Comparison of ENCODE assay signal across 20 cellular contexts in genomic region chr20:48159156-48159971, GRCh38.
DNase-seq lines count a peak whose midpoint lies in the region; FAIRE-seq and TF ChIP-seq lines count a peak whose summit lies in the region.
"Had no signal": no experiment of that assay in that cellular context is flagged by ENCODE, and none has a peak within 500 bp of the region (broad histone marks: within the 10 kb centered on the region; RNA-seq: fewer than 3 reads in every experiment).

No MANE protein-coding gene starts in this region.

- peak; percentile 41 for DNase-seq in HFF-Myc (ENCODE audit: extremely low read depth, low read depth)
- peak; percentile 59 for DNase-seq in NCI-H2171 (lab: John Stamatoyannopoulos, UW)
- peak; percentile 39 for DNase-seq in SK-N-DZ (ENCODE audit: low spot score)
- DNase-seq in keratinocyte (ENCODE audit: low read depth, low spot score), result no peak
- DNase-seq in hypothalamus (lab: John Stamatoyannopoulos, UW), result no peak
- DNase-seq in coronary artery (ENCODE audit: low spot score), result no peak
- no peak for DNase-seq in GM10266 (ENCODE audit: extremely low spot score)
- DNase-seq: AML-193, COR-L47, GF-D8, GM23248, KG1, MV-4-11, NCI-H1417, NCI-H2029, NCI-H774, PC-9 had no signal

- H3K36me3 ChIP-seq in keratinocyte (ENCODE audit: control insufficient read depth in 2 of 2, extremely low read depth in 1 of 2, insufficient read depth in 2 of 2, low read length in 2 of 2), result no peaks in the 10 kb centered on the region
- H3K36me3 ChIP-seq: SJCRH30 had no signal

- dilution Hi-C loops in keratinocyte (cut with MboI; ENCODE audit: extremely low pct_ligation_motif_present, low sequenced_read_pairs), result no loop called here

- no peak overlapping the region for H3K27ac ChIP-seq in keratinocyte (ENCODE audit: control insufficient read depth, insufficient read depth, low read length)
- no peak overlapping the region for H3K27ac ChIP-seq in coronary artery
- H3K27ac ChIP-seq: GM23248, PC-9, SJCRH30 had no signal

- no peak overlapping the region for H3K4me2 ChIP-seq in keratinocyte (ENCODE audit: control insufficient read depth, extremely low read depth, insufficient read depth, low read depth, low read length)
- H3K4me2 ChIP-seq: PC-9 had no signal

- peaks cover 5% of the 10 kb centered on the region for H3K27me3 ChIP-seq in keratinocyte (ENCODE audit: control insufficient read depth, extremely low read depth, insufficient read depth, low read length)

- H3K4me3 ChIP-seq in HFF-Myc (replicated peaks; ENCODE audit: low read depth, low read length) (no peak overlapping the region), keratinocyte (ENCODE audit: control insufficient read depth in 2 of 3, extremely low read depth in 1 of 3, insufficient read depth in 2 of 3, low read depth in 1 of 3, low read length in 3 of 3) (no peak overlapping the region), coronary artery (no peak overlapping the region)
- H3K4me3 ChIP-seq: GM12878, GM23248, PC-9, SJCRH30 had no signal

- no peaks in the 10 kb centered on the region for H3K9me1 ChIP-seq in keratinocyte (ENCODE audit: control insufficient read depth, extremely low read depth, insufficient read depth, low read length)

- FAIRE-seq in keratinocyte (lab: Jason Lieb, UNC), result peak; percentile 55
- FAIRE-seq: GM12878, GM19239 had no signal

- no peaks in the 10 kb centered on the region for H3K4me1 ChIP-seq in keratinocyte (ENCODE audit: control insufficient read depth, extremely low read depth, insufficient read depth, low read length)

- H3K9me3 ChIP-seq in keratinocyte (ENCODE audit: control insufficient read depth, low read depth, low read length), result peaks cover 9% of the 10 kb centered on the region

- TF ChIP-seq CTCF in HFF-Myc (IDR thresholded peaks at IDR 0.05; ENCODE audit: low read depth, low read length, missing control alignments) (no peak), keratinocyte (optimal IDR thresholded peaks at IDR 0.05 in 1 of 3, IDR thresholded peaks at IDR 0.05 in 1 of 3, conservative IDR thresholded peaks at IDR 0.05 in 1 of 3; ENCODE audit: extremely low read depth in 1 of 3, insufficient read depth in 2 of 3, low read length in 3 of 3) (no peak), coronary artery (IDR thresholded peaks at IDR 0.05) (no peak), GM10266 (IDR thresholded peaks at IDR 0.05; ENCODE audit: control insufficient read depth, insufficient read depth, low read depth, missing control alignments) (no peak)

- H3K79me2 ChIP-seq in keratinocyte (ENCODE audit: control insufficient read depth, insufficient read depth, low read length), result no peaks in the 10 kb centered on the region

- no peak overlapping the region for H2AFZ ChIP-seq in keratinocyte (ENCODE audit: control insufficient read depth, low read length)
- H2AFZ ChIP-seq: GM23248, PC-9 had no signal

- H4K20me1 ChIP-seq in keratinocyte (ENCODE audit: control insufficient read depth, extremely low read depth, insufficient read depth, low read length), result no peaks in the 10 kb centered on the region

- H3K9ac ChIP-seq in keratinocyte (ENCODE audit: control insufficient read depth, extremely low read depth, insufficient read depth, low read length), result no peak overlapping the region
- H3K9ac ChIP-seq: GM23248 had no signal

Comparison
In these comparisons a context has a peak if more than half of its experiments do, and no peak if none do; other contexts are left out.
1. DNase-seq: peak in HFF-Myc (single experiment), NCI-H2171 (single experiment) and SK-N-DZ (single experiment); none in keratinocyte (single experiment), hypothalamus (0 of 51), coronary artery (single experiment) and GM10266 (single experiment).